10 cellular contexts compared by ENCODE assay signal in genomic region chr21:42235593-42235992, GRCh38. TPM values are rescaled to one million over a fixed set of nuclear protein-coding genes. Genes with fewer than 3 reads are reported as not detected.
DNase-seq lines count a peak whose midpoint lies in the region; ATAC-seq lines count a peak whose summit lies in the region.
"Had no signal": no experiment of that assay in that cellular context is flagged by ENCODE, and none has a peak within 500 bp of the region (broad histone marks: within the 10 kb centered on the region; RNA-seq: fewer than 3 reads in every experiment).

No MANE protein-coding gene starts in this region.

- CTCF ChIA-PET in activated CD4-positive, alpha-beta memory T cell treated with anti-CD3 and anti-CD28 coated beads for 36 hours (lab: Charles Lee): interaction anchor here (1.1 to 3.8 kb wide), 3 partner anchors 15 to 70 kb away, joined by 5 to 19 read pairs (median 8); no protein-coding TSS in a partner anchor

- peak overlapping the region; percentile 85 for H3K27ac Mint-ChIP-seq in T-helper 1 cell treated with Interleukin-12 subunit alpha and Interleukin-12 subunit beta and Interleukin-4 antibody, amounts not matched to agents 30 μg/mL and 1 μg/mL, for 36 hours
- peak overlapping the region; percentile 80 for H3K27ac Mint-ChIP-seq in activated CD4-positive, alpha-beta memory T cell treated with anti-CD3 and anti-CD28 coated beads for 36 hours
- H3K27ac Mint-ChIP-seq in stimulated activated naive B cell treated with anti-CD40 and anti-IgM and Interleukin-4, amounts not matched to agents 10 μg/mL and 1 μg/mL and 100 μg/mL, for 72 hours: peak overlapping the region; percentile 93

- ATAC-seq in right cardiac atrium (peak in 1 of 2 donors; percentile 15), HG03439 (IDR thresholded peaks at IDR 0.05; ENCODE audit: unreplicated experiment) (no peak), HG02610 (IDR thresholded peaks at IDR 0.05; ENCODE audit: unreplicated experiment) (no peak)
- ATAC-seq in stimulated activated naive B cell treated with anti-CD40 and anti-IgM and Interleukin-4, amounts not matched to agents 10 μg/mL and 1 μg/mL and 100 μg/mL, for 72 hours (replicated peaks): no peak

- no peak for DNase-seq in T-helper 1 cell
- no peak for DNase-seq in activated CD4-positive, alpha-beta memory T cell treated with anti-CD3 and anti-CD28 coated beads for 36 hours
- DNase-seq in right cardiac atrium: no peak
- DNase-seq in stimulated activated naive B cell treated with anti-CD40 and anti-IgM and Interleukin-4, amounts not matched to agents 10 μg/mL and 1 μg/mL and 100 μg/mL, for 72 hours: no peak
- DNase-seq in SKM-1 (lab: John Stamatoyannopoulos, UW; ENCODE audit: unreplicated experiment): no peak
- DNase-seq: activated CD8-positive, alpha-beta memory T cell treated with anti-CD3 and anti-CD28 coated beads, Interleukin-2, amount 50 U/mL, for 4 hours had no signal

- H3K27ac ChIP-seq in right cardiac atrium (ENCODE audit: low read length): peak overlapping the region; percentile 47

- peaks cover 68% of the 10 kb centered on the region for H3K4me1 Mint-ChIP-seq in T-helper 1 cell treated with Interleukin-12 subunit alpha and Interleukin-12 subunit beta and Interleukin-4 antibody, amounts not matched to agents 30 μg/mL and 1 μg/mL, for 36 hours (ENCODE audit: low read depth)
- H3K4me1 Mint-ChIP-seq in activated CD4-positive, alpha-beta memory T cell treated with anti-CD3 and anti-CD28 coated beads for 36 hours (ENCODE audit: low read depth): peaks cover 83% of the 10 kb centered on the region
- peaks cover 47 to 89% of the 10 kb centered on the region in 2 donors for H3K4me1 Mint-ChIP-seq in stimulated activated naive B cell treated with anti-CD40 and anti-IgM and Interleukin-4, amounts not matched to agents 10 μg/mL and 1 μg/mL and 100 μg/mL, for 72 hours

- intact Hi-C loops in activated CD4-positive, alpha-beta memory T cell treated with anti-CD3 and anti-CD28 coated beads for 36 hours (cut with micrococcal nuclease): loop anchor here (5.0 kb wide), 3 partner anchors 167 to 233 kb away; partner anchors contain the start of gene UBASH3A
- intact Hi-C loops in right cardiac atrium (cut with DNase I): no loop called here

- POLR2A ChIA-PET in activated CD4-positive, alpha-beta memory T cell treated with anti-CD3 and anti-CD28 coated beads for 36 hours (lab: Charles Lee): interaction anchor here (1.0 to 8.0 kb wide), 3 partner anchors 11 to 169 kb away, joined by 4 to 121 read pairs (median 15); partner anchors contain the start of gene ABCG1

- H3K27me3 Mint-ChIP-seq in T-helper 1 cell treated with Interleukin-12 subunit alpha and Interleukin-12 subunit beta and Interleukin-4 antibody, amounts not matched to agents 30 μg/mL and 1 μg/mL, for 36 hours (ENCODE audit: low read depth): no peaks in the 10 kb centered on the region
- H3K27me3 Mint-ChIP-seq in activated CD4-positive, alpha-beta memory T cell treated with anti-CD3 and anti-CD28 coated beads for 36 hours: no peaks in the 10 kb centered on the region
- H3K27me3 Mint-ChIP-seq in stimulated activated naive B cell treated with anti-CD40 and anti-IgM and Interleukin-4, amounts not matched to agents 10 μg/mL and 1 μg/mL and 100 μg/mL, for 72 hours: no peaks in the 10 kb centered on the region

- no peaks in the 10 kb centered on the region for H3K9me3 Mint-ChIP-seq in T-helper 1 cell treated with Interleukin-12 subunit alpha and Interleukin-12 subunit beta and Interleukin-4 antibody, amounts not matched to agents 30 μg/mL and 1 μg/mL, for 36 hours
- H3K9me3 Mint-ChIP-seq in activated CD4-positive, alpha-beta memory T cell treated with anti-CD3 and anti-CD28 coated beads for 36 hours: no peaks in the 10 kb centered on the region
- no peaks in the 10 kb centered on the region for H3K9me3 Mint-ChIP-seq in stimulated activated naive B cell treated with anti-CD40 and anti-IgM and Interleukin-4, amounts not matched to agents 10 μg/mL and 1 μg/mL and 100 μg/mL, for 72 hours

- peaks cover 5% of the 10 kb centered on the region for H3K36me3 Mint-ChIP-seq in T-helper 1 cell treated with Interleukin-12 subunit alpha and Interleukin-12 subunit beta and Interleukin-4 antibody, amounts not matched to agents 30 μg/mL and 1 μg/mL, for 36 hours (ENCODE audit: low read depth)
- peaks cover 3% of the 10 kb centered on the region for H3K36me3 Mint-ChIP-seq in activated CD4-positive, alpha-beta memory T cell treated with anti-CD3 and anti-CD28 coated beads for 36 hours
- H3K36me3 Mint-ChIP-seq in stimulated activated naive B cell treated with anti-CD40 and anti-IgM and Interleukin-4, amounts not matched to agents 10 μg/mL and 1 μg/mL and 100 μg/mL, for 72 hours: no peaks in the 10 kb centered on the region

- no peaks in the 10 kb centered on the region for H3K9me3 ChIP-seq in right cardiac atrium (ENCODE audit: control insufficient read depth, low read length)

- H3K4me3 Mint-ChIP-seq in T-helper 1 cell treated with Interleukin-12 subunit alpha and Interleukin-12 subunit beta and Interleukin-4 antibody, amounts not matched to agents 30 μg/mL and 1 μg/mL, for 36 hours: peak overlapping the region; percentile 70
- H3K4me3 Mint-ChIP-seq in activated CD4-positive, alpha-beta memory T cell treated with anti-CD3 and anti-CD28 coated beads for 36 hours: peak overlapping the region; percentile 67
- peak overlapping the region; percentile 48 to 86 for H3K4me3 Mint-ChIP-seq in stimulated activated naive B cell treated with anti-CD40 and anti-IgM and Interleukin-4, amounts not matched to agents 10 μg/mL and 1 μg/mL and 100 μg/mL, for 72 hours

- WGBS in right cardiac atrium: 53% methylated on average over 9 of the region's 9 CpGs

- H3K27me3 ChIP-seq in right cardiac atrium (ENCODE audit: control insufficient read depth, insufficient read depth): no peaks in the 10 kb centered on the region

- no peak overlapping the region for H3K4me3 ChIP-seq in right cardiac atrium (ENCODE audit: low read length)

- peaks cover 31% of the 10 kb centered on the region for H3K4me1 ChIP-seq in right cardiac atrium (ENCODE audit: control insufficient read depth, insufficient read depth, low read length)

RNA-seq across cellular contexts. Expression of gene ABCG1, which starts 16.7 kb away (rescaled TPM):
- total RNA-seq in activated CD4-positive, alpha-beta memory T cell treated with anti-CD3 and anti-CD28 coated beads for 36 hours: 10 to 100 TPM; 22.2 to 24.6 TPM
- total RNA-seq in right cardiac atrium: 10 to 100 TPM in 1 of 4 donors, 1 to 10 TPM in 3; 3.6 to 11.5 (median 5.8) TPM
- polyA plus RNA-seq in right cardiac atrium: 5.7 TPM
- total RNA-seq: RPMI7951 had no signal
